In genomic region chr10:119079572-119080520, GRCh38 we compare ENCODE assay signal across 8 cellular contexts. TPM values are rescaled to one million over a fixed set of nuclear protein-coding genes. Genes with fewer than 3 reads are reported as not detected.
DNase-seq lines count a peak whose midpoint lies in the region; ATAC-seq and TF ChIP-seq lines count a peak whose summit lies in the region.

No MANE protein-coding gene starts in this region.

- peaks cover 19% of the 10 kb centered on the region for H3K36me3 Mint-ChIP-seq in brain

- peaks cover 47% of the 10 kb centered on the region for H3K4me1 Mint-ChIP-seq in brain

- H3K27ac ChIP-seq in iPS-18a (ENCODE audit: low read length), result peak overlapping the region; percentile 88

- DNase-seq in ELF-1 (ENCODE audit: low read depth, low spot score) (peak; percentile 64), HT1080 (ENCODE audit: low read depth) (peak; percentile 64), T-helper 22 cell (ENCODE audit: low read depth) (peak; percentile 40), GF-D8 (lab: John Stamatoyannopoulos, UW) (no peak)

- no peaks in the 10 kb centered on the region for H3K27me3 ChIP-seq in iPS-18a (ENCODE audit: control insufficient read depth, insufficient read depth, low read length)
- H3K27me3 ChIP-seq in skeletal muscle satellite cell (ENCODE audit: control insufficient read depth, insufficient read depth, low read length), result no peaks in the 10 kb centered on the region

- H3K4me1 ChIP-seq in iPS-18a (ENCODE audit: control insufficient read depth, low read depth, low read length) (peaks cover 10% of the 10 kb centered on the region), skeletal muscle satellite cell (ENCODE audit: control insufficient read depth, insufficient read depth, low read length) (peaks cover 12% of the 10 kb centered on the region)

- peaks cover 12% of the 10 kb centered on the region for H3K27me3 Mint-ChIP-seq in brain

- H3K9me3 ChIP-seq in iPS-18a (ENCODE audit: control insufficient read depth, low read depth, low read length) (no peaks in the 10 kb centered on the region), skeletal muscle satellite cell (replicated peaks; ENCODE audit: low read length) (no peaks in the 10 kb centered on the region)

- H3K4me3 ChIP-seq in iPS-18a (ENCODE audit: low read length) (peak overlapping the region; percentile 81), skeletal muscle satellite cell (ENCODE audit: low read length) (peak overlapping the region; percentile 99)

- H3K36me3 ChIP-seq in iPS-18a (ENCODE audit: control insufficient read depth, low read depth, low read length), result peaks cover 10% of the 10 kb centered on the region
- peaks cover 7% of the 10 kb centered on the region for H3K36me3 ChIP-seq in skeletal muscle satellite cell (ENCODE audit: insufficient read depth, low read length)

- ATAC-seq in GM21367 (IDR thresholded peaks at IDR 0.05; ENCODE audit: unreplicated experiment), result peak; percentile 54

- H3K9ac ChIP-seq in iPS-18a (ENCODE audit: low read length), result peak overlapping the region; percentile 100
- peak overlapping the region; percentile 100 for H3K9ac ChIP-seq in skeletal muscle satellite cell (ENCODE audit: low read depth, low read length)

- peak overlapping the region; percentile 96 to 99 (median 99) for H3K27ac Mint-ChIP-seq in brain

- H3K4me2 ChIP-seq in skeletal muscle satellite cell (ENCODE audit: low read length), result peak overlapping the region; percentile 79

- TF ChIP-seq CTCF in brain (conservative IDR thresholded peaks at IDR 0.05), result no peak

- peaks cover 0 to 4% (median 0%) of the 10 kb centered on the region in 5 experiments for H3K9me3 Mint-ChIP-seq in brain

- peak overlapping the region; percentile 97 to 98 (median 98) for H3K4me3 Mint-ChIP-seq in brain

RNA-seq across cellular contexts. Expression of gene EIF3A, which starts 0.8 kb away (rescaled TPM):
- total RNA-seq in HT1080 (2014; rRNA removed; shearing (Covaris generic)), result 80.7 and 94.2 TPM in 2 replicates
- 29.7 and 30.7 TPM in 2 replicates for polyA plus RNA-seq in HT1080 (2015; cell fraction: cytosol; rRNA removed)
- 63.1 and 71.5 TPM in 2 replicates for polyA plus RNA-seq in HT1080 (2015; cell fraction: nucleus; rRNA removed)
- 53.5 TPM for polyA plus RNA-seq in brain (ENCODE audit: insufficient read depth, low read depth, low replicate concordance)
- 110 and 111 TPM in 2 replicates for total RNA-seq in skeletal muscle satellite cell (2012; rRNA removed)

RNA-seq across cellular contexts. Expression of gene DENND10, which starts 24.1 kb away (rescaled TPM):
- 26.6 and 33.8 TPM in 2 replicates for total RNA-seq in HT1080 (2014; rRNA removed; shearing (Covaris generic))
- polyA plus RNA-seq in HT1080 (2015; cell fraction: cytosol; rRNA removed), result 41.4 and 43.5 TPM in 2 replicates
- 26.7 and 27.8 TPM in 2 replicates for polyA plus RNA-seq in HT1080 (2015; cell fraction: nucleus; rRNA removed)
- polyA plus RNA-seq in brain (ENCODE audit: insufficient read depth, low read depth, low replicate concordance), result 15.0 TPM
- 41.3 and 47.4 TPM in 2 replicates for total RNA-seq in skeletal muscle satellite cell (2012; rRNA removed)

RNA-seq across cellular contexts. Expression of gene NANOS1, which starts 50.3 kb away (rescaled TPM):
- 0.39 and 0.57 TPM in 2 replicates for total RNA-seq in HT1080 (2014; rRNA removed; shearing (Covaris generic))
- polyA plus RNA-seq in HT1080 (2015; cell fraction: cytosol; rRNA removed), result 0.55 and 0.95 TPM in 2 replicates
- polyA plus RNA-seq in HT1080 (2015; cell fraction: nucleus; rRNA removed), result 0.29 and 0.51 TPM in 2 replicates
- 2.8 TPM for polyA plus RNA-seq in brain (ENCODE audit: insufficient read depth, low read depth, low replicate concordance)
- 0.44 and 0.76 TPM in 2 replicates for total RNA-seq in skeletal muscle satellite cell (2012; rRNA removed)
